ENCODE assay signal across 20 cellular contexts in genomic region chr15:100694381-100695012, GRCh38.
A peak's percentile ranks its signal among the peaks of the same experiment; 100 is the strongest.
DNase-seq lines count a peak whose midpoint lies in the region; ATAC-seq, FAIRE-seq and TF ChIP-seq lines count a peak whose summit lies in the region.
"Had no signal": no experiment of that assay in that cellular context is flagged by ENCODE, and none has a peak within 500 bp of the region (broad histone marks: within the 10 kb centered on the region; RNA-seq: fewer than 3 reads in every experiment).

No MANE protein-coding gene starts in this region.

- peaks cover 14% of the 10 kb centered on the region for H3K9me3 ChIP-seq in HepG2 (ENCODE audit: low read length)
- peaks cover 0 to 3% (median 0%) of the 10 kb centered on the region in 4 donors for H3K9me3 ChIP-seq in right lobe of liver
- H3K9me3 ChIP-seq in muscle layer of colon (ENCODE audit: low read length): no peaks in the 10 kb centered on the region
- H3K9me3 ChIP-seq in suprapubic skin: no peaks in the 10 kb centered on the region
- H3K9me3 ChIP-seq: neutrophil, upper lobe of right lung had no signal

- no peaks in the 10 kb centered on the region for H3K4me1 ChIP-seq in HepG2 (ENCODE audit: insufficient read depth, low read length)
- H3K4me1 ChIP-seq in right lobe of liver: no peaks in the 10 kb centered on the region
- H3K4me1 ChIP-seq in muscle layer of colon (ENCODE audit: insufficient read depth, low read length): peaks cover 15% of the 10 kb centered on the region
- H3K4me1 ChIP-seq in suprapubic skin: peaks cover 11% of the 10 kb centered on the region

- no peak overlapping the region for H3K27ac Mint-ChIP-seq in activated CD4-positive, alpha-beta T cell treated with anti-CD3 and anti-CD28 coated beads, Interleukin-2, amount 10 ng/mL, durations not matched to agents 24 days and 14 days
- H3K27ac Mint-ChIP-seq: activated naive CD4-positive, alpha-beta T cell treated with anti-CD3 and anti-CD28 coated beads, Interleukin-2, amount 50 U/mL, for 72 hours had no signal

- no peak for ATAC-seq in HepG2
- ATAC-seq in right lobe of liver: no peak
- no peak for ATAC-seq in HG02759 (IDR thresholded peaks at IDR 0.05; ENCODE audit: unreplicated experiment)
- ATAC-seq: activated naive CD4-positive, alpha-beta T cell treated with anti-CD3 and anti-CD28 coated beads, Interleukin-2, amount 50 U/mL, for 72 hours had no signal

- TF ChIP-seq POLR2A in HepG2 (IDR thresholded peaks at IDR 0.05; ENCODE audit: insufficient read depth in 1 of 2, low read depth in 2 of 2, low read length in 2 of 2): no peak
- no peak for TF ChIP-seq POLR2A in right lobe of liver (IDR thresholded peaks at IDR 0.05)
- TF ChIP-seq POLR2A in suprapubic skin (IDR thresholded peaks at IDR 0.05): no peak

- no peaks in the 10 kb centered on the region for H3K36me3 Mint-ChIP-seq in activated CD4-positive, alpha-beta T cell treated with anti-CD3 and anti-CD28 coated beads, Interleukin-2, amount 10 ng/mL, durations not matched to agents 24 days and 14 days (ENCODE audit: low read depth)

- in situ Hi-C loops in HepG2 (cut with HindIII; ENCODE audit: extremely low pct_ligation_motif_present, low pct_unique_long_range_greater_than_20kb): no loop called here

- H4K20me1 ChIP-seq in HepG2 (ENCODE audit: insufficient read depth, low read length): no peaks in the 10 kb centered on the region

- no peak overlapping the region for H3K27ac ChIP-seq in HepG2 (ENCODE audit: extremely low read length, insufficient read depth, low read length)
- H3K27ac ChIP-seq in right lobe of liver: no peak overlapping the region
- H3K27ac ChIP-seq in muscle layer of colon (ENCODE audit: low read depth, low read length): peak overlapping the region; percentile 58
- no peak overlapping the region for H3K27ac ChIP-seq in suprapubic skin
- H3K27ac ChIP-seq: neutrophil, upper lobe of right lung had no signal

- TF ChIP-seq EP300 in HepG2 (IDR thresholded peaks at IDR 0.05; ENCODE audit: low read depth in 2 of 2, low read length in 2 of 2) (no peak), HepG2 (CRISPR knock-in tag; IDR thresholded peaks at IDR 0.05; ENCODE audit: borderline replicate concordance) (no peak), suprapubic skin (IDR thresholded peaks at IDR 0.05) (no peak)

- H3K9ac ChIP-seq in HepG2 (ENCODE audit: insufficient read depth, low read depth, low read length) (no peak overlapping the region), muscle layer of colon (ENCODE audit: low read length) (no peak overlapping the region)

- CTCF ChIA-PET in HepG2 (lab: Yijun Ruan, JAX; ENCODE audit: low intra/inter-chr PET ratio, low total read pairs): no interaction called here

- FAIRE-seq in HepG2 (lab: Jason Lieb, UNC): no peak

- no peak overlapping the region for H3K4me2 ChIP-seq in HepG2 (ENCODE audit: low read depth, low read length)
- H3K4me2 ChIP-seq: smooth muscle cell had no signal

- no peak overlapping the region for H3K4me3 ChIP-seq in HepG2 (replicated peaks in 1 of 3; ENCODE audit: insufficient read depth in 1 of 3, low read depth in 2 of 3, low read length in 3 of 3)
- H3K4me3 ChIP-seq in right lobe of liver: no peak overlapping the region
- no peak overlapping the region for H3K4me3 ChIP-seq in fibroblast of villous mesenchyme (ENCODE audit: low read depth, low read length)
- H3K4me3 ChIP-seq in muscle layer of colon (ENCODE audit: low read depth in 1 of 2, low read length in 2 of 2): no peak overlapping the region
- no peak overlapping the region for H3K4me3 ChIP-seq in suprapubic skin
- H3K4me3 ChIP-seq: smooth muscle cell, upper lobe of right lung had no signal

- H3K79me2 ChIP-seq in HepG2 (ENCODE audit: insufficient read depth, low read length): no peaks in the 10 kb centered on the region

- H3K9me3 Mint-ChIP-seq in activated CD4-positive, alpha-beta T cell treated with anti-CD3 and anti-CD28 coated beads, Interleukin-2, amount 10 ng/mL, durations not matched to agents 24 days and 14 days: no peaks in the 10 kb centered on the region

- H3K4me3 Mint-ChIP-seq in activated CD4-positive, alpha-beta T cell treated with anti-CD3 and anti-CD28 coated beads, Interleukin-2, amount 10 ng/mL, durations not matched to agents 24 days and 14 days: no peak overlapping the region

- H3K4me1 Mint-ChIP-seq in activated CD4-positive, alpha-beta T cell treated with anti-CD3 and anti-CD28 coated beads, Interleukin-2, amount 10 ng/mL, durations not matched to agents 24 days and 14 days: no peaks in the 10 kb centered on the region

- no peaks in the 10 kb centered on the region for H3K36me3 ChIP-seq in HepG2 (replicated peaks in 1 of 2; ENCODE audit: control insufficient read depth in 1 of 2, insufficient read depth in 2 of 2, low read length in 2 of 2)
- H3K36me3 ChIP-seq in right lobe of liver: no peaks in the 10 kb centered on the region
- H3K36me3 ChIP-seq in muscle layer of colon (ENCODE audit: insufficient read depth, low read length): no peaks in the 10 kb centered on the region
- no peaks in the 10 kb centered on the region for H3K36me3 ChIP-seq in suprapubic skin
- H3K36me3 ChIP-seq: neutrophil, upper lobe of right lung had no signal

- intact Hi-C loops in HepG2 (cut with micrococcal nuclease; ENCODE audit: unreplicated experiment): no loop called here
- intact Hi-C loops in right lobe of liver (cut with DNase I): no loop called here
- intact Hi-C loops in activated CD4-positive, alpha-beta T cell treated with anti-CD3 and anti-CD28 coated beads, Interleukin-2, amount 10 ng/mL, durations not matched to agents 24 days and 14 days (cut with micrococcal nuclease): no loop called here

- no peak for TF ChIP-seq RAD21 in HepG2 (CRISPR knock-in tag; IDR thresholded peaks at IDR 0.05)

- DNase-seq in HepG2 (ENCODE audit: low spot score): no peak
- DNase-seq in right lobe of liver: no peak
- peak; percentile 97 for DNase-seq in fibroblast of villous mesenchyme (ENCODE audit: low read depth)
- DNase-seq in retina: no peak
- DNase-seq in activated CD4-positive, alpha-beta T cell treated with anti-CD3 and anti-CD28 coated beads, Interleukin-2, amount 10 ng/mL, durations not matched to agents 24 days and 14 days: no peak
- DNase-seq in suprapubic skin (ENCODE audit: low spot score in 2 of 2): no peak
- DNase-seq: activated CD4-positive, alpha-beta T cell treated with anti-CD3 and anti-CD28 coated beads, Interleukin-2, amount 50 U/mL, for 4 hours; activated T-cell treated with anti-CD3 and anti-CD28 coated beads, Interleukin-2, amount 50 U/mL, for 1 hour; caudate nucleus; effector memory CD4-positive, alpha-beta T cell; midbrain; NCI-H2171; RPMI8226; SW 1271 had no signal

- 8% methylated on average over 4 of the region's 4 CpGs for WGBS in HepG2 (ENCODE audit: low lambda C conversion rate)
- WGBS in right lobe of liver (ENCODE audit: insufficient coverage, low coverage, low lambda C conversion rate, missing lambda C conversion rate): 49% methylated on average over 4 of the region's 4 CpGs
- 71% methylated on average over 4 of the region's 4 CpGs for WGBS in suprapubic skin

- H3K27me3 Mint-ChIP-seq in activated CD4-positive, alpha-beta T cell treated with anti-CD3 and anti-CD28 coated beads, Interleukin-2, amount 10 ng/mL, durations not matched to agents 24 days and 14 days: peaks cover 22% of the 10 kb centered on the region

- H3K27me3 ChIP-seq in HepG2 (ENCODE audit: control insufficient read depth in 1 of 2, insufficient read depth in 2 of 2, low read length in 2 of 2) (peaks cover 0 to 4% of the 10 kb centered on the region in 2 experiments; a peak in 1 of 5 replicates), right lobe of liver (peaks cover 0 to 14% of the 10 kb centered on the region in 2 donors), muscle layer of colon (ENCODE audit: control insufficient read depth in 1 of 2, insufficient read depth in 2 of 2, low read length in 2 of 2) (no peaks in the 10 kb centered on the region), suprapubic skin (no peaks in the 10 kb centered on the region)
- H3K27me3 ChIP-seq: upper lobe of right lung had no signal

- H2AFZ ChIP-seq in HepG2 (ENCODE audit: low read length): no peak overlapping the region

- POLR2A ChIA-PET in HepG2 (lab: Yijun Ruan, JAX): no interaction called here

- TF ChIP-seq CTCF in HepG2 (CRISPR knock-in tag; IDR thresholded peaks at IDR 0.05) (no peak), right lobe of liver (IDR thresholded peaks at IDR 0.05) (no peak), fibroblast of villous mesenchyme (IDR thresholded peaks at IDR 0.05; ENCODE audit: insufficient read depth, low read depth, low read length) (no peak), suprapubic skin (IDR thresholded peaks at IDR 0.05) (no peak)

- BruUV-seq in HepG2 (replicated peaks; lab: Mats Ljungman, UMichigan): no TSS peak

TF ChIP-seq in HepG2, 621 proteins besides CTCF, POLR2A, EP300 and RAD21:
- peak; percentile 36 for TF ChIP-seq MNT (IDR thresholded peaks at IDR 0.05)
- TF ChIP-seq ZNF441 (CRISPR knock-in tag; IDR thresholded peaks at IDR 0.05; ENCODE audit: borderline replicate concordance): no peak
